Comparison of ENCODE assay signal across 33 cellular contexts in the genomic region with DNA sequence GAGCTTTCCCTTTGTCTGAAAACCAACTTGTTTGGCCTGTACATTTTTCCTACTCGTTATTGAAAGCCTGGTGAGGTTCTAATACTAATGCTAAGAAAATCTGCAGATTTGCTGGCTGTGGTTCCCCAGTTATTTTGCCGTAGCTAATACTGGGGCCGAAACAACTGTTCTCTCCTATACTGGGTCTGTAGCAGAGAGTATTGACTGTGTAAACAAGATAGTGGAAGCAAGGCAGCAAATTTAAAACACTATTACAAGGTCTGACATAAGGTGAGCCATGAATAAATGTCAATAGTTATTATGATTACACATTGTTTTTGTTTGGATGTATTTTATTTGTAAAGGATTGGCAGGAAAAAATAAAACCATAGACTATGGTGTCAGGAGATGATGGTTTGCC.
"Had no signal": no experiment of that assay in that cellular context is flagged by ENCODE, and none has a peak within 500 bp of the region (broad histone marks: within the 10 kb centered on the region; RNA-seq: fewer than 3 reads in every experiment).

No MANE protein-coding gene starts in this region.

- H3K9me3 ChIP-seq: MG63 had no signal

- H3K36me3 ChIP-seq: MG63 had no signal

- H3K4me2 ChIP-seq: KMS-11 had no signal

- H3K4me3 ChIP-seq: MG63 had no signal

- H3K9ac ChIP-seq: KMS-11 had no signal

- H3K27ac ChIP-seq: KMS-11 had no signal

- H3K27me3 ChIP-seq: MG63 had no signal

- DNase-seq: Karpas-422, Kasumi-1, MG63, MM.1S, MV-4-11, NCI-H1048, NCI-H1092, NCI-H1092 treated with DMSO at 0.1 percent for 48 hours, NCI-H1105, NCI-H1105 treated with DMSO at 0.1 percent for 48 hours, NCI-H1417, NCI-H1417 treated with DMSO at 0.1 percent for 48 hours, NCI-H1436, NCI-H1436 treated with DMSO at 0.1 percent for 48 hours, NCI-H146, NCI-H1694, NCI-H1694 treated with DMSO at 0.1 percent for 48 hours, NCI-H187, NCI-H187 treated with DMSO at 0.1 percent for 48 hours, NCI-H2029, NCI-H2029 treated with DMSO at 0.1 percent for 48 hours, NCI-H2081, NCI-H2081 treated with DMSO at 0.1 percent for 48 hours, NCI-H2107, NCI-H2171, NCI-H2171 treated with DMSO at 0.1 percent for 48 hours, NCI-H2227 treated with DMSO at 0.1 percent for 48 hours, NCI-H226, NCI-H345, NCI-H446, NCI-H446 treated with DMSO at 0.1 percent for 48 hours, NCI-H510A had no signal
